Comparison of ENCODE assay signal across 1 cellular context in genomic region chr6:163705923-163706322, GRCh38.
TF ChIP-seq lines count a peak whose summit lies in the region.

No MANE protein-coding gene starts in this region.

TF ChIP-seq in WTC11, 78 proteins besides CTCF, POLR2A, EP300 and RAD21 (continued from another document):
- TF ChIP-seq, protein P1, sequence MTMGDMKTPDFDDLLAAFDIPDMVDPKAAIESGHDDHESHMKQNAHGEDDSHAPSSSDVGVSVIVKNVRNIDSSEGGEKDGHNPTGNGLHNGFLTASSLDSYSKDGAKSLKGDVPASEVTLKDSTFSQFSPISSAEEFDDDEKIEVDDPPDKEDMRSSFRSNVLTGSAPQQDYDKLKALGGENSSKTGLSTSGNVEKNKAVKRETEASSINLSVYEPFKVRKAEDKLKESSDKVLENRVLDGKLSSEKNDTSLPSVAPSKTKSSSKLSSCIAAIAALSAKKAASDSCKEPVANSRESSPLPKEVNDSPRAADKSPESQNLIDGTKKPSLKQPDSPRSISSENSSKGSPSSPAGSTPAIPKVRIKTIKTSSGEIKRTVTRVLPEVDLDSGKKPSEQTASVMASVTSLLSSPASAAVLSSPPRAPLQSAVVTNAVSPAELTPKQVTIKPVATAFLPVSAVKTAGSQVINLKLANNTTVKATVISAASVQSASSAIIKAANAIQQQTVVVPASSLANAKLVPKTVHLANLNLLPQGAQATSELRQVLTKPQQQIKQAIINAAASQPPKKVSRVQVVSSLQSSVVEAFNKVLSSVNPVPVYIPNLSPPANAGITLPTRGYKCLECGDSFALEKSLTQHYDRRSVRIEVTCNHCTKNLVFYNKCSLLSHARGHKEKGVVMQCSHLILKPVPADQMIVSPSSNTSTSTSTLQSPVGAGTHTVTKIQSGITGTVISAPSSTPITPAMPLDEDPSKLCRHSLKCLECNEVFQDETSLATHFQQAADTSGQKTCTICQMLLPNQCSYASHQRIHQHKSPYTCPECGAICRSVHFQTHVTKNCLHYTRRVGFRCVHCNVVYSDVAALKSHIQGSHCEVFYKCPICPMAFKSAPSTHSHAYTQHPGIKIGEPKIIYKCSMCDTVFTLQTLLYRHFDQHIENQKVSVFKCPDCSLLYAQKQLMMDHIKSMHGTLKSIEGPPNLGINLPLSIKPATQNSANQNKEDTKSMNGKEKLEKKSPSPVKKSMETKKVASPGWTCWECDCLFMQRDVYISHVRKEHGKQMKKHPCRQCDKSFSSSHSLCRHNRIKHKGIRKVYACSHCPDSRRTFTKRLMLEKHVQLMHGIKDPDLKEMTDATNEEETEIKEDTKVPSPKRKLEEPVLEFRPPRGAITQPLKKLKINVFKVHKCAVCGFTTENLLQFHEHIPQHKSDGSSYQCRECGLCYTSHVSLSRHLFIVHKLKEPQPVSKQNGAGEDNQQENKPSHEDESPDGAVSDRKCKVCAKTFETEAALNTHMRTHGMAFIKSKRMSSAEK (CRISPR knock-in tag; IDR thresholded peaks at IDR 0.05; ENCODE audit: borderline replicate concordance): no peak
- no peak for TF ChIP-seq RELA (CRISPR knock-in tag; IDR thresholded peaks at IDR 0.05; ENCODE audit: borderline replicate concordance)
- no peak for TF ChIP-seq PRRX2 (CRISPR knock-in tag; IDR thresholded peaks at IDR 0.05)
- no peak for TF ChIP-seq ZBTB43 (CRISPR knock-in tag; IDR thresholded peaks at IDR 0.05)
- no peak for TF ChIP-seq GRHL2 (CRISPR knock-in tag; IDR thresholded peaks at IDR 0.05; ENCODE audit: insufficient replicate concordance, severe bottlenecking)
- no peak for TF ChIP-seq ZNF138 (CRISPR knock-in tag; conservative IDR thresholded peaks at IDR 0.05)
- no peak for TF ChIP-seq CREB1 (CRISPR knock-in tag; IDR thresholded peaks at IDR 0.05)
